8 cellular contexts compared by ENCODE assay signal in genomic region chr1:9233942-9234222, GRCh38. TPM values are rescaled to one million over a fixed set of nuclear protein-coding genes. Genes with fewer than 3 reads are reported as not detected.
DNase-seq lines count a peak whose midpoint lies in the region; ATAC-seq, FAIRE-seq and TF ChIP-seq lines count a peak whose summit lies in the region.

No MANE protein-coding gene starts in this region.

- in situ Hi-C loops in G401 (cut with HindIII; ENCODE audit: low sequenced_read_pairs) = no loop called here

- DNase-seq in A673 (ENCODE audit: low spot score) (no peak), choroid plexus epithelial cell (ENCODE audit: low read depth) (no peak), epidermal melanocyte (ENCODE audit: insufficient read length, low spot score) (no peak), G401 (ENCODE audit: low spot score) (no peak), H54 (ENCODE audit: insufficient read length, low spot score) (no peak)

- H3K4me3 ChIP-seq in A673 (ENCODE audit: low read depth, low read length, poor library complexity, severe bottlenecking) (peak overlapping the region; percentile 71), choroid plexus epithelial cell (ENCODE audit: low read depth, low read length) (peak overlapping the region; percentile 63), muscle layer of duodenum (ENCODE audit: low read depth in 1 of 2, low read length in 2 of 2) (peak overlapping the region; percentile 65 to 66)

- intact Hi-C loops in A673 (cut with micrococcal nuclease; ENCODE audit: unreplicated experiment) = no loop called here

- no peak overlapping the region for H3K27ac ChIP-seq in A673 (ENCODE audit: low read depth, low read length, poor library complexity, severe bottlenecking)
- peak overlapping the region; percentile 60 for H3K27ac ChIP-seq in KOPT-K1 (ENCODE audit: low read depth, low read length, poor library complexity, severe bottlenecking)
- peak overlapping the region; percentile 84 for H3K27ac ChIP-seq in muscle layer of duodenum (ENCODE audit: low read length)

- TF ChIP-seq POLR2A in H54 (IDR thresholded peaks at IDR 0.05; ENCODE audit: low read depth, low read length) = no peak

- H3K36me3 ChIP-seq in A673 (ENCODE audit: insufficient read depth, low read length, poor library complexity, severe bottlenecking) (no peaks in the 10 kb centered on the region), KOPT-K1 (ENCODE audit: insufficient read depth, low read length) (no peaks in the 10 kb centered on the region), muscle layer of duodenum (ENCODE audit: control insufficient read depth in 1 of 2, insufficient read depth in 2 of 2, low read length in 2 of 2) (no peaks in the 10 kb centered on the region)

- FAIRE-seq in H54 (lab: Jason Lieb, UNC) = no peak

- no peaks in the 10 kb centered on the region for H3K9me3 ChIP-seq in A673 (ENCODE audit: low read depth, low read length, poor library complexity, severe bottlenecking)
- no peaks in the 10 kb centered on the region for H3K9me3 ChIP-seq in KOPT-K1 (ENCODE audit: insufficient read depth, low read length, poor library complexity, severe bottlenecking)
- no peaks in the 10 kb centered on the region for H3K9me3 ChIP-seq in muscle layer of duodenum (ENCODE audit: control insufficient read depth in 1 of 2, low read length in 2 of 2)

- ATAC-seq in GM19395 (IDR thresholded peaks at IDR 0.05; ENCODE audit: unreplicated experiment) = no peak

- no peaks in the 10 kb centered on the region for H3K4me1 ChIP-seq in A673 (ENCODE audit: insufficient read depth, low read length, poor library complexity, severe bottlenecking)
- H3K4me1 ChIP-seq in muscle layer of duodenum (ENCODE audit: control insufficient read depth in 1 of 2, insufficient read depth in 2 of 2, low read length in 2 of 2) = peaks cover 10 to 25% of the 10 kb centered on the region in 2 donors

- CTCF ChIA-PET in A673 (lab: Charles Lee) = interaction anchor here (0.5 to 0.6 kb wide), 2 partner anchors 264 to 297 kb away, joined by 4 to 7 read pairs; no protein-coding TSS in a partner anchor

- BruUV-seq in A673 (replicated peaks; lab: Mats Ljungman, UMichigan) = no TSS peak

- TF ChIP-seq CTCF in A673 (conservative IDR thresholded peaks at IDR 0.05; ENCODE audit: low read depth, low read length) (no peak), choroid plexus epithelial cell (conservative IDR thresholded peaks at IDR 0.05; ENCODE audit: low read depth, low read length) (no peak)

- peaks cover 22% of the 10 kb centered on the region for H3K27me3 ChIP-seq in A673 (replicated peaks; ENCODE audit: insufficient read depth, low read depth, low read length, poor library complexity)
- no peaks in the 10 kb centered on the region for H3K27me3 ChIP-seq in muscle layer of duodenum (ENCODE audit: low read depth, low read length)

- POLR2A ChIA-PET in A673 (lab: Charles Lee; ENCODE audit: low non-redundant PET) = interaction anchor here (0.6 kb wide), 1 partner anchor 309 kb away, joined by 3 read pairs; no protein-coding TSS in a partner anchor

RNA-seq across cellular contexts. Expression of gene H6PD, which starts 0.7 kb away (rescaled TPM):
- total RNA-seq in A673 (2021) = 6.2 and 10.6 TPM in 2 replicates
- total RNA-seq in G401 (2014; rRNA removed; shearing (Covaris generic)) = 14.0 and 17.6 TPM in 2 replicates

RNA-seq across cellular contexts. Expression of gene SPSB1, which starts 58.8 kb away (rescaled TPM):
- total RNA-seq in A673 (2021) = 7.5 and 11.8 TPM in 2 replicates
- total RNA-seq in G401 (2014; rRNA removed; shearing (Covaris generic)) = 25.1 and 38.8 TPM in 2 replicates
